10 cellular contexts compared by ENCODE assay signal in genomic region chr10:71999360-72000072, GRCh38. TPM values are rescaled to one million over a fixed set of nuclear protein-coding genes. Genes with fewer than 3 reads are reported as not detected.
A peak's percentile ranks its signal among the peaks of the same experiment; 100 is the strongest.
DNase-seq lines count a peak whose midpoint lies in the region; ATAC-seq, FAIRE-seq and TF ChIP-seq lines count a peak whose summit lies in the region.
"Had no signal": no experiment of that assay in that cellular context is flagged by ENCODE, and none has a peak within 500 bp of the region (broad histone marks: within the 10 kb centered on the region; RNA-seq: fewer than 3 reads in every experiment).

No MANE protein-coding gene starts in this region.

- peaks cover 60% of the 10 kb centered on the region for H3K4me1 ChIP-seq in Panc1 (ENCODE audit: control insufficient read depth, insufficient read depth, low read length)

- FAIRE-seq in GM19239 (lab: Jason Lieb, UNC), result no peak

- H3K9me3 ChIP-seq in Panc1 (ENCODE audit: control insufficient read depth, insufficient read depth, low read depth, low read length), result no peaks in the 10 kb centered on the region

- no peaks in the 10 kb centered on the region for H3K27me3 ChIP-seq in Panc1 (ENCODE audit: control insufficient read depth, insufficient read depth, low read length)

- CTCF ChIA-PET in Panc1 (lab: Charles Lee), result interaction anchor here (1.7 kb wide), 1 partner anchor 49 kb away, joined by 6 read pairs; no protein-coding TSS in a partner anchor

- TF ChIP-seq CTCF in AG09319 (IDR thresholded peaks at IDR 0.05; ENCODE audit: low read depth, low read length) (no peak), Panc1 (IDR thresholded peaks at IDR 0.05) (no peak), fibroblast of villous mesenchyme (IDR thresholded peaks at IDR 0.05; ENCODE audit: insufficient read depth, low read depth, low read length) (no peak)

- H3K4me3 ChIP-seq in Panc1 (ENCODE audit: low read depth in 2 of 2, low read length in 2 of 2), result no peak overlapping the region
- H3K4me3 ChIP-seq in fibroblast of villous mesenchyme (ENCODE audit: low read depth, low read length), result no peak overlapping the region

- DNase-seq in AG09319 (ENCODE audit: extremely low read depth, low read depth) (peak; percentile 66), Panc1 (ENCODE audit: low read depth, low spot score) (no peak), fibroblast of villous mesenchyme (ENCODE audit: low read depth) (peak; percentile 94), occipital lobe (lab: John Stamatoyannopoulos, UW) (peak; percentile 64), GM19239 (ENCODE audit: insufficient read length, low spot score) (no peak), NCI-H524 (lab: John Stamatoyannopoulos, UW) (no peak)
- DNase-seq: COR-L47 had no signal

- BruUV-seq in Panc1 (replicated peaks; lab: Mats Ljungman, UMichigan), result no TSS peak

- in situ Hi-C loops in Panc1 (cut with HindIII; ENCODE audit: low pct_unique_long_range_greater_than_20kb, low sequenced_read_pairs), result no loop called here

- intact Hi-C loops in Panc1 (cut with micrococcal nuclease; ENCODE audit: unreplicated experiment), result no loop called here

- POLR2A ChIA-PET in Panc1 (lab: Charles Lee), result interaction anchor here (0.5 kb wide), 1 partner anchor 449 kb away, joined by 4 read pairs; no protein-coding TSS in a partner anchor

- H3K27ac ChIP-seq in Panc1 (ENCODE audit: low read length), result peak overlapping the region; percentile 54

- no peaks in the 10 kb centered on the region for H3K36me3 ChIP-seq in Panc1 (ENCODE audit: control insufficient read depth, insufficient read depth, low read length)

- ATAC-seq in Panc1 (peak; percentile 22), GM21786 (IDR thresholded peaks at IDR 0.05; ENCODE audit: unreplicated experiment) (no peak), HG02884 (IDR thresholded peaks at IDR 0.05; ENCODE audit: unreplicated experiment) (no peak)

RNA-seq across cellular contexts. Expression of gene CHST3, which starts 35.3 kb away (rescaled TPM):
- total RNA-seq in Panc1 (2021; ENCODE audit: unreplicated experiment) (44.6 TPM), fibroblast of villous mesenchyme (37.4 and 58.3 TPM in 2 replicates), occipital lobe (7.2 TPM)
- 27.9 TPM for polyA plus RNA-seq in Panc1 (2012; ENCODE audit: insufficient read length)
- polyA plus RNA-seq: IgD-negative memory B cell had no signal

Comparison
In these comparisons a context has a peak if more than half of its experiments do, and no peak if none do; other contexts are left out.
1. DNase-seq: peak in AG09319 (single experiment), fibroblast of villous mesenchyme (single experiment) and occipital lobe (single experiment); none in Panc1 (single experiment), GM19239 (single experiment) and NCI-H524 (0 of 2).